Comparison of ENCODE assay signal across 8 cellular contexts in genomic region chr17:58504826-58505351, GRCh38. TPM values are rescaled to one million over a fixed set of nuclear protein-coding genes. Genes with fewer than 3 reads are reported as not detected.
A peak's percentile ranks its signal among the peaks of the same experiment; 100 is the strongest.
DNase-seq lines count a peak whose midpoint lies in the region; ATAC-seq and TF ChIP-seq lines count a peak whose summit lies in the region.

No MANE protein-coding gene starts in this region.

- TF ChIP-seq POLR2A in tibial nerve (IDR thresholded peaks at IDR 0.05) = no peak

- no peak for TF ChIP-seq CTCF in tibial nerve (IDR thresholded peaks at IDR 0.05)

- 82 to 90% methylated on average over 11 of the region's 11 CpGs for WGBS in tibial nerve, 2 donors

- TF ChIP-seq EP300 in tibial nerve (IDR thresholded peaks at IDR 0.05) = peak in 1 of 2 donors; percentile 17

- H3K9me3 ChIP-seq in tibial nerve = no peaks in the 10 kb centered on the region

- ATAC-seq in GM19043 (IDR thresholded peaks at IDR 0.05; ENCODE audit: low read depth, unreplicated experiment) (peak; percentile 93), HG03025 (IDR thresholded peaks at IDR 0.05; ENCODE audit: low FRiP score, unreplicated experiment) (peak; percentile 85)

- H3K4me1 ChIP-seq in tibial nerve = no peaks in the 10 kb centered on the region

- H3K36me3 ChIP-seq in tibial nerve = peaks cover 0 to 98% (median 36%) of the 10 kb centered on the region in 3 donors

- H3K4me3 ChIP-seq in tibial nerve = no peak overlapping the region

- DNase-seq in AML-193 (lab: John Stamatoyannopoulos, UW) = peak; percentile 49 to 59
- DNase-seq in RPMI8226 = peak; percentile 91
- no peak for DNase-seq in tibial nerve (ENCODE audit: low spot score in 2 of 2)
- no peak for DNase-seq in activated CD4-positive, alpha-beta T cell treated with anti-CD3 and anti-CD28 coated beads for 48 hours
- DNase-seq in activated CD4-positive, alpha-beta T cell treated with anti-CD3 and anti-CD28 coated beads, Interleukin-2, amount 50 U/mL, for 1 hour = no peak
- DNase-seq in putamen (ENCODE audit: low spot score) = no peak

- peak overlapping the region in 1 of 4 donors; percentile 40 for H3K27ac ChIP-seq in tibial nerve

- H3K27me3 ChIP-seq in tibial nerve = no peaks in the 10 kb centered on the region

RNA-seq across cellular contexts. Expression of gene MTMR4, which starts 9.5 kb away (rescaled TPM):
- total RNA-seq in tibial nerve = 10 to 100 TPM; 35.4 to 73.7 (median 39.1) TPM

RNA-seq across cellular contexts. Expression of gene HSF5, which starts 16.7 kb away (rescaled TPM):
- under 1 TPM in 1 of 4 donors, not detected in 3; 0.30 TPM for total RNA-seq in tibial nerve

Comparison
In these comparisons a context has a peak if more than half of its experiments do, and no peak if none do; other contexts are left out.
1. DNase-seq: peak in AML-193 (2 of 2) and RPMI8226 (single experiment); none in tibial nerve (0 of 2), activated CD4-positive, alpha-beta T cell treated with anti-CD3 and anti-CD28 coated beads for 48 hours (single experiment), activated CD4-positive, alpha-beta T cell treated with anti-CD3 and anti-CD28 coated beads, Interleukin-2, amount 50 U/mL, for 1 hour (single experiment) and putamen (single experiment).